In genomic region chr3:14428087-14429067, GRCh38 we compare ENCODE assay signal across 10 cellular contexts. TPM values are rescaled to one million over a fixed set of nuclear protein-coding genes. Genes with fewer than 3 reads are reported as not detected.
DNase-seq lines count a peak whose midpoint lies in the region; ATAC-seq and TF ChIP-seq lines count a peak whose summit lies in the region.
"Had no signal": no experiment of that assay in that cellular context is flagged by ENCODE, and none has a peak within 500 bp of the region (broad histone marks: within the 10 kb centered on the region; RNA-seq: fewer than 3 reads in every experiment).

No MANE protein-coding gene starts in this region.

- peak overlapping the region; percentile 94 for H3K27ac Mint-ChIP-seq in activated CD8-positive, alpha-beta T cell treated with anti-CD3 and anti-CD28 coated beads for 36 hours

- no peaks in the 10 kb centered on the region for H3K27me3 Mint-ChIP-seq in activated CD8-positive, alpha-beta T cell treated with anti-CD3 and anti-CD28 coated beads for 36 hours

- H3K27me3 ChIP-seq in upper lobe of right lung = no peaks in the 10 kb centered on the region
- H3K27me3 ChIP-seq: left lung had no signal

- H3K9me3 ChIP-seq in upper lobe of right lung = no peaks in the 10 kb centered on the region
- H3K9me3 ChIP-seq: left lung had no signal

- POLR2A ChIA-PET in activated CD8-positive, alpha-beta T cell treated with anti-CD3 and anti-CD28 coated beads for 36 hours (lab: Charles Lee) = interaction anchor here (1.1 to 12.2 kb wide), 3 partner anchors 18 to 23 kb away, joined by 3 to 112 read pairs (median 3); partner anchors contain the start of gene SLC6A6

- CTCF ChIA-PET in activated CD8-positive, alpha-beta T cell treated with anti-CD3 and anti-CD28 coated beads for 36 hours (lab: Charles Lee) = interaction anchor here (1.2 to 2.3 kb wide), 2 partner anchors 21 to 34 kb away, joined by 3 to 5 read pairs; no protein-coding TSS in a partner anchor

- peak; percentile 25 for DNase-seq in stimulated activated CD4-positive, alpha-beta T cell treated with anti-CD3 and anti-CD28 coated beads, Interleukin-12 subunit alpha, Interleukin-12 subunit beta, amount 100 ng/mL, for 4 hours
- no peak for DNase-seq in stimulated activated CD4-positive, alpha-beta T cell treated with anti-CD3 and anti-CD28 coated beads, Interleukin-2, amount 100 ng/mL, for 48 hours
- DNase-seq in activated CD8-positive, alpha-beta T cell treated with anti-CD3 and anti-CD28 coated beads for 36 hours = peak; percentile 73
- DNase-seq in iPS-NIHi11 (ENCODE audit: low spot score) = peak; percentile 44
- no peak for DNase-seq in upper lobe of right lung
- no peak for DNase-seq in SKM-1 (lab: John Stamatoyannopoulos, UW; ENCODE audit: unreplicated experiment)
- DNase-seq: left lung, NCI-H1930 had no signal

- intact Hi-C loops in activated CD8-positive, alpha-beta T cell treated with anti-CD3 and anti-CD28 coated beads for 36 hours (cut with micrococcal nuclease) = no loop called here
- intact Hi-C loops in upper lobe of right lung (cut with DNase I) = no loop called here

- peaks cover 96% of the 10 kb centered on the region for H3K4me1 Mint-ChIP-seq in activated CD8-positive, alpha-beta T cell treated with anti-CD3 and anti-CD28 coated beads for 36 hours (ENCODE audit: low read depth)

- TF ChIP-seq CTCF in activated CD8-positive, alpha-beta T cell treated with anti-CD3 and anti-CD28 coated beads for 36 hours (IDR thresholded peaks at IDR 0.05) = no peak
- TF ChIP-seq CTCF in upper lobe of right lung (IDR thresholded peaks at IDR 0.05) = no peak

- H3K4me1 ChIP-seq in upper lobe of right lung = peaks cover 86% of the 10 kb centered on the region

- no peaks in the 10 kb centered on the region for H3K36me3 ChIP-seq in upper lobe of right lung

- H3K36me3 Mint-ChIP-seq in activated CD8-positive, alpha-beta T cell treated with anti-CD3 and anti-CD28 coated beads for 36 hours (ENCODE audit: low read depth) = peaks cover 18% of the 10 kb centered on the region

- peak; percentile 6 for ATAC-seq in activated CD8-positive, alpha-beta T cell treated with anti-CD3 and anti-CD28 coated beads for 36 hours
- ATAC-seq in upper lobe of right lung = no peak
- ATAC-seq in HG02610 (IDR thresholded peaks at IDR 0.05; ENCODE audit: unreplicated experiment) = no peak
- ATAC-seq in HG02588 (IDR thresholded peaks at IDR 0.05; ENCODE audit: unreplicated experiment) = no peak
- ATAC-seq: left lung had no signal

- no peak overlapping the region for H3K4me3 Mint-ChIP-seq in activated CD8-positive, alpha-beta T cell treated with anti-CD3 and anti-CD28 coated beads for 36 hours

- H3K4me3 ChIP-seq in upper lobe of right lung = no peak overlapping the region
- H3K4me3 ChIP-seq: left lung had no signal

- H3K27ac ChIP-seq in upper lobe of right lung = peak overlapping the region; percentile 45

- H3K9me3 Mint-ChIP-seq in activated CD8-positive, alpha-beta T cell treated with anti-CD3 and anti-CD28 coated beads for 36 hours = no peaks in the 10 kb centered on the region

RNA-seq across cellular contexts. Expression of gene SLC6A6, which starts 26.0 kb away (rescaled TPM):
- total RNA-seq in activated CD8-positive, alpha-beta T cell treated with anti-CD3 and anti-CD28 coated beads for 36 hours = 10 to 100 TPM; 43.4 to 48.8 TPM
- 54.3 TPM for total RNA-seq in upper lobe of right lung

Comparison
In these comparisons a context has a peak if more than half of its experiments do, and no peak if none do; other contexts are left out.
1. DNase-seq: peak in stimulated activated CD4-positive, alpha-beta T cell treated with anti-CD3 and anti-CD28 coated beads, Interleukin-12 subunit alpha, Interleukin-12 subunit beta, amount 100 ng/mL, for 4 hours (single experiment), activated CD8-positive, alpha-beta T cell treated with anti-CD3 and anti-CD28 coated beads for 36 hours (single experiment) and iPS-NIHi11 (single experiment); none in stimulated activated CD4-positive, alpha-beta T cell treated with anti-CD3 and anti-CD28 coated beads, Interleukin-2, amount 100 ng/mL, for 48 hours (0 of 2), upper lobe of right lung (single experiment) and SKM-1 (single experiment).